In the genomic region with DNA sequence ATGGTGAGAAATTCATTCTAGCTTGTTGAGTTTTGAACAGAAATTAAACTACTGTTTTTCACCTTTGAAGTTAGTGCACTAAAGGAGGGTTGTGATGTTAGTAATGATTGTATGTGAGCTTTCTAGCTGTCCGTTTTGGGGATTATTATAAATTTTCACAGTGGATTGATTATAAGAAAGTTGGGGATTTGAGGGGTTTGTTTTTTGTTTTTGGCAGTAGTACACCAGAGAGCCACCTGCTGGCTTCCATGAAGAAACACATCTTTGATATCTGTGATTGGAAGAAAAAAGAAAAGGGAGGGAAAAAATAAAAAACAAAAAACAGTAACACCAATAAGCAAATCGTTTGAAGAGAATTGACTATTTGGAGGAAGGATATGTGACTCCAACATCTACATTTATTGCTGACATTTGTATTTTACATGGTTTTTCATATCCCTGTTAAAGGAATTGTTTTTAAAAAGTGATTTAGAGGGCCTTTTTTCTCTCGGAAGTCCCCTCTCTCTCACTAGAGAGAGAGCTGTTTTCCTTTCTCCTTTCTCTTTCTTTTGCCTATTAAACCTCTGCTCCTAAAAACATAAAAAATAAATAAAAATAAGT, we compare ENCODE assay signal across 1 cellular context.
TF ChIP-seq lines count a peak whose summit lies in the region.

No MANE protein-coding gene starts in this region.

TF ChIP-seq in HEK293T, 16 proteins besides CTCF, POLR2A, EP300 and RAD21 (continued from another document):
- TF ChIP-seq, protein P1, sequence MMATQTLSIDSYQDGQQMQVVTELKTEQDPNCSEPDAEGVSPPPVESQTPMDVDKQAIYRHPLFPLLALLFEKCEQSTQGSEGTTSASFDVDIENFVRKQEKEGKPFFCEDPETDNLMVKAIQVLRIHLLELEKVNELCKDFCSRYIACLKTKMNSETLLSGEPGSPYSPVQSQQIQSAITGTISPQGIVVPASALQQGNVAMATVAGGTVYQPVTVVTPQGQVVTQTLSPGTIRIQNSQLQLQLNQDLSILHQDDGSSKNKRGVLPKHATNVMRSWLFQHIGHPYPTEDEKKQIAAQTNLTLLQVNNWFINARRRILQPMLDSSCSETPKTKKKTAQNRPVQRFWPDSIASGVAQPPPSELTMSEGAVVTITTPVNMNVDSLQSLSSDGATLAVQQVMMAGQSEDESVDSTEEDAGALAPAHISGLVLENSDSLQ (IDR thresholded peaks at IDR 0.05), result no peak
